7 cellular contexts compared by ENCODE assay signal in the genomic region with DNA sequence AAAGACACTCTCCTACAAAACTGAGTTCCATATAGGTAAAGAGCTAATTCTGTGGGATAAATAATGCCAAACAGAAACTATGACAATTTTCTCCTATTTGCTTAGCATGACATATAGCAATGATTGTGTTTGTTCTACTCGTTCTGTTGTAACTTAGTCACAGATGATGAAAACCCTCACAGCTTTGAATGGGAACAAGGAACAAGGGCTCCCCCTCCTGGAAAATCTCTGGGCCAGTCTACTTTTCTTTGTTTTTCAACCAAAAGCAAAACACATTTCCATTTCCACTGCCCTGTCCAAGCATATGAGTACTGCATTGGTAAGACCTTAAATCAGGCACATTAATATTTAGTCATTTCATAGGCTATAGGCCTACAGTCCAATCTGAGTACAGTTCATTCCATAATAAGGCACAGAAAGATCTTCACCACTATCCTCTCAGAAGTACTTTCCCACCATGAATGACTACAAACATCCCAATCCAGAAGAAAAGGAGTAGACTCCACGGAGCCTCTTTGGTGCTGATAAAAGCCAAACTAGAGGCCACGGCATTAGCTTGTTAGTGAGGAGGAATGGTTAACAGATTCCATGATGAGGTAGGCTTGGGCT.
DNase-seq lines count a peak whose midpoint lies in the region; ATAC-seq, FAIRE-seq and TF ChIP-seq lines count a peak whose summit lies in the region.

No MANE protein-coding gene starts in this region.

- dilution Hi-C loops in endothelial cell of umbilical vein (cut with MboI; ENCODE audit: extremely low pct_ligation_motif_present, low sequenced_read_pairs), result no loop called here

- H3K27me3 ChIP-seq in RWPE2 (ENCODE audit: insufficient read depth, poor library complexity, severe bottlenecking) (peaks cover 3% of the 10 kb centered on the region), endothelial cell of umbilical vein (ENCODE audit: control insufficient read depth in 2 of 2, insufficient read depth in 2 of 2, low read length in 2 of 2) (peaks cover 7 to 9% of the 10 kb centered on the region in 2 experiments)

- no peak overlapping the region for H3K4me3 ChIP-seq in RWPE2 (ENCODE audit: severe bottlenecking)
- no peak overlapping the region for H3K4me3 ChIP-seq in endothelial cell of umbilical vein (replicated peaks in 1 of 3; ENCODE audit: insufficient read depth in 1 of 3, low read depth in 1 of 3, low read length in 3 of 3)
- no peak overlapping the region for H3K4me3 ChIP-seq in mucosa of descending colon

- no TSS peak for BruUV-seq in endothelial cell of umbilical vein (replicated peaks; lab: Mats Ljungman, UMichigan)

- FAIRE-seq in endothelial cell of umbilical vein (lab: Jason Lieb, UNC), result peak; percentile 28

- no peak overlapping the region for H3K27ac ChIP-seq in RWPE2 (ENCODE audit: poor library complexity, severe bottlenecking)
- H3K27ac ChIP-seq in endothelial cell of umbilical vein (ENCODE audit: insufficient read depth, low read depth, low read length), result no peak overlapping the region

- POLR2A ChIA-PET in endothelial cell of umbilical vein (lab: Charles Lee), result no interaction called here

- no peak overlapping the region for H2AFZ ChIP-seq in endothelial cell of umbilical vein (ENCODE audit: low read depth, low read length)

- H3K9ac ChIP-seq in endothelial cell of umbilical vein (replicated peaks; ENCODE audit: extremely low read depth, insufficient read depth, low read length), result no peak overlapping the region

- H3K4me2 ChIP-seq in endothelial cell of umbilical vein (ENCODE audit: insufficient read depth, low read length), result no peak overlapping the region

- H4K20me1 ChIP-seq in endothelial cell of umbilical vein (replicated peaks; ENCODE audit: control insufficient read depth, extremely low read depth, insufficient read depth, low read length), result no peaks in the 10 kb centered on the region

- peak; percentile 95 for TF ChIP-seq CTCF in RWPE2 (IDR thresholded peaks at IDR 0.05; ENCODE audit: poor library complexity, severe bottlenecking)
- TF ChIP-seq CTCF in endothelial cell of umbilical vein (IDR thresholded peaks at IDR 0.05; ENCODE audit: extremely low read depth in 1 of 2, insufficient read depth in 1 of 2, low read depth in 1 of 2, low read length in 2 of 2), result peak; percentile 34 to 58
- TF ChIP-seq CTCF in mucosa of descending colon (IDR thresholded peaks at IDR 0.05), result peak; percentile 24

- TF ChIP-seq POLR2A in endothelial cell of umbilical vein (IDR thresholded peaks at IDR 0.05; ENCODE audit: low read depth, low read length), result no peak

- H3K4me1 ChIP-seq in RWPE2 (ENCODE audit: insufficient read depth, poor library complexity, severe bottlenecking) (no peaks in the 10 kb centered on the region), endothelial cell of umbilical vein (ENCODE audit: control insufficient read depth, extremely low read depth, insufficient read depth, low read length) (no peaks in the 10 kb centered on the region), mucosa of descending colon (ENCODE audit: low read depth) (peaks cover 5% of the 10 kb centered on the region)

- H3K36me3 ChIP-seq in RWPE2 (ENCODE audit: low read depth) (no peaks in the 10 kb centered on the region), endothelial cell of umbilical vein (ENCODE audit: control insufficient read depth in 2 of 2, extremely low read depth in 1 of 2, insufficient read depth in 2 of 2, low read length in 2 of 2) (no peaks in the 10 kb centered on the region), mucosa of descending colon (ENCODE audit: low read depth) (no peaks in the 10 kb centered on the region)

- DNase-seq in EL (peak; percentile 73), HT1080 (ENCODE audit: low read depth) (peak; percentile 68), RWPE2 (ENCODE audit: low spot score) (no peak), endothelial cell of umbilical vein (ENCODE audit: low read depth, low spot score) (peak; percentile 50), mucosa of descending colon (peak in 1 of 3 donors; percentile 77), posterior vena cava (ENCODE audit: low spot score) (no peak)

- no peaks in the 10 kb centered on the region for H3K79me2 ChIP-seq in endothelial cell of umbilical vein (ENCODE audit: control insufficient read depth, insufficient read depth, low read length)

- H3K9me3 ChIP-seq in RWPE2 (ENCODE audit: severe bottlenecking) (no peaks in the 10 kb centered on the region), endothelial cell of umbilical vein (replicated peaks; ENCODE audit: control insufficient read depth, insufficient read depth, low read length) (no peaks in the 10 kb centered on the region), mucosa of descending colon (no peaks in the 10 kb centered on the region)

- intact Hi-C loops in endothelial cell of umbilical vein (cut with micrococcal nuclease), result loop anchor here (2.0 kb wide), 1 partner anchor 817 kb away; no protein-coding TSS in a partner anchor
- intact Hi-C loops in mucosa of descending colon (cut with DNase I, micrococcal nuclease), result no loop called here
- intact Hi-C loops in posterior vena cava (cut with DNase I), result loop anchor here (5.0 to 10.0 kb wide), 7 partner anchors 83 to 815 kb away; partner anchors contain the start of gene FGF7 (in 1 of the 2)

- ATAC-seq in RWPE2 (ENCODE audit: low read depth) (peak; percentile 82), mucosa of descending colon (peak; percentile 82), HG02678 (IDR thresholded peaks at IDR 0.05; ENCODE audit: unreplicated experiment) (no peak)

- no peaks in the 10 kb centered on the region for H3K9me1 ChIP-seq in endothelial cell of umbilical vein (replicated peaks; ENCODE audit: control insufficient read depth, extremely low read depth, insufficient read depth, low read length)

- CTCF ChIA-PET in endothelial cell of umbilical vein (lab: Charles Lee), result interaction anchor here (0.6 to 1.2 kb wide), 10 partner anchors 10 to 1190 kb away, joined by 3 to 17 read pairs (median 5); partner anchors contain the start of gene FGF7

TF ChIP-seq in endothelial cell of umbilical vein, 7 proteins besides CTCF, POLR2A, EP300 and RAD21:
- TF ChIP-seq FOS (IDR thresholded peaks at IDR 0.05; ENCODE audit: borderline replicate concordance, insufficient read depth, low read length) (no peak), POLR2AphosphoS5 (IDR thresholded peaks at IDR 0.05; ENCODE audit: insufficient read depth, low read depth, low read length) (no peak), MYC (IDR thresholded peaks at IDR 0.05; ENCODE audit: low read depth, low read length) (no peak), EZH2 (IDR thresholded peaks at IDR 0.05; ENCODE audit: borderline replicate concordance, low read depth, low read length, severe bottlenecking) (no peak), MAX (IDR thresholded peaks at IDR 0.05; ENCODE audit: insufficient read depth, insufficient read length) (no peak), GATA2 (IDR thresholded peaks at IDR 0.05; ENCODE audit: insufficient read depth, insufficient read length, low read depth, low read length) (no peak), JUN (IDR thresholded peaks at IDR 0.05; ENCODE audit: borderline replicate concordance, insufficient read depth, insufficient read length, low read depth) (no peak)
TF ChIP-seq in endothelial cell of umbilical vein: peak in this region for 0.

Comparison
In these comparisons a context has a peak if more than half of its experiments do, and no peak if none do; other contexts are left out.
1. DNase-seq: peak in EL (single experiment), HT1080 (single experiment) and endothelial cell of umbilical vein (single experiment); none in RWPE2 (single experiment) and posterior vena cava (single experiment).
2. CTCF ChIP-seq: peak in every context shown above with its lines; median percentile 95 in RWPE2; 46 in endothelial cell of umbilical vein; 24 in mucosa of descending colon.
3. intact Hi-C loops: an anchor here in endothelial cell of umbilical vein (2.0 kb wide) and posterior vena cava (5.0 to 10.0 kb wide); none called in mucosa of descending colon.